In the genomic region with DNA sequence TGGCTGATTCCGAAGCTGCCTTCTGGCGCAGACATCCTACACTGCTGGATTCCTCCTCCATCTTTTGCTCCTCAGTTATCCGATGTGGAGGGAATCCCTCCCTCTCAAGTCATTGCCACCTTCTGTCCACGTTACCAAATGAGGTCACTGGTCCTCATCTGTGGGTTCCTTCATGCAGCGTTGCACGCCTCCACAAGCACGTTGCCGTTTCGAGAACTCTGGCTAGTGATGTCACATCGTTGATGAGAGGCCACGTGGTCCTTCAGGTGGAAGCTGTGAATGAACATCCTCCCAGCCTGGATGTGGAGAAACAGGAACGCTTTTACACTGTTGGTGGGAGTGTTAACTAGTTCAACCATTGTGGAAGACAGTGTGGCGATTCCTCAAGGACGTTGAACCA, we compare ENCODE assay signal across 30 cellular contexts.
"Had no signal": no experiment of that assay in that cellular context is flagged by ENCODE, and none has a peak within 500 bp of the region (broad histone marks: within the 10 kb centered on the region; RNA-seq: fewer than 3 reads in every experiment).

No MANE protein-coding gene starts in this region.

- ATAC-seq: activated CD4-positive, alpha-beta T cell treated with anti-CD3 and anti-CD28 coated beads for 36 hours; activated CD4-positive, CD25-positive, alpha-beta regulatory T cell treated with anti-CD3 and anti-CD28 coated beads, Interleukin-2, amount 50 U/mL, for 24 hours; activated CD8-positive, alpha-beta T cell treated with anti-CD3 and anti-CD28 coated beads, Interleukin-2, amount 10 ng/mL, durations not matched to agents 7 days and 5 days had no signal

- H3K36me3 ChIP-seq: ascending aorta, cardiac muscle cell, MG63, Peyer's patch, SJSA1 had no signal

- H3K9me2 ChIP-seq: SK-N-SH had no signal

- H3K27ac ChIP-seq: ascending aorta, cardiac muscle cell, Peyer's patch, SJSA1 had no signal

- FAIRE-seq: TTC549 had no signal

- H3K27me3 ChIP-seq: ascending aorta, cardiac muscle cell, Peyer's patch, SJSA1 had no signal

- H3K9ac ChIP-seq: SK-N-SH had no signal

- H3K4me2 ChIP-seq: SK-N-SH had no signal

- DNase-seq: activated CD4-positive, alpha-beta T cell treated with anti-CD3 and anti-CD28 coated beads for 36 hours; activated CD4-positive, alpha-beta T cell treated with anti-CD3 and anti-CD28 coated beads, Interleukin-2, amount 10 ng/mL, durations not matched to agents 7 days and 5 days; activated CD4-positive, alpha-beta T cell treated with anti-CD3 and anti-CD28 coated beads, Interleukin-2, amount 50 U/mL, for 48 hours; activated CD8-positive, alpha-beta T cell treated with anti-CD3 and anti-CD28 coated beads, Interleukin-2, amount 10 ng/mL, durations not matched to agents 7 days and 5 days; activated gamma-delta T cell; activated naive CD4-positive, alpha-beta T cell treated with Interleukin-2 at 50 U/mL for 16 hours; activated naive CD8-positive, alpha-beta T cell treated with anti-CD3 and anti-CD28 coated beads, Interleukin-2, amount 10 ng/mL, durations not matched to agents 7 days and 5 days; activated T-cell treated with anti-CD3 and anti-CD28 coated beads, Interleukin-2, amount 50 U/mL, for 24 hours; amygdala; Kasumi-1; KG1; MG63; MV-4-11; NCI-H1092; NCI-H1436 treated with DMSO at 0.1 percent for 48 hours; NCI-H1694 treated with DMSO at 0.1 percent for 48 hours; NCI-H2029; NCI-H345; NCI-H524 treated with DMSO at 0.1 percent for 48 hours; NCI-H748 treated with DMSO at 0.1 percent for 48 hours; NK-92 treated with Interleukin-12 subunit alpha and Interleukin-12 subunit beta, amount 100 ng/mL, for 24 hours; Peyer's patch; RPMI8226; SHP77 treated with DMSO at 0.1 percent for 48 hours; SK-N-SH had no signal

- H3K4me3 ChIP-seq: ascending aorta, cardiac muscle cell, MG63, Peyer's patch, SJSA1 had no signal

- H3K4me1 ChIP-seq: ascending aorta, Peyer's patch, SJSA1 had no signal

- H3K9me3 ChIP-seq: Peyer's patch, SJSA1, SK-N-SH had no signal
